In the genomic region with DNA sequence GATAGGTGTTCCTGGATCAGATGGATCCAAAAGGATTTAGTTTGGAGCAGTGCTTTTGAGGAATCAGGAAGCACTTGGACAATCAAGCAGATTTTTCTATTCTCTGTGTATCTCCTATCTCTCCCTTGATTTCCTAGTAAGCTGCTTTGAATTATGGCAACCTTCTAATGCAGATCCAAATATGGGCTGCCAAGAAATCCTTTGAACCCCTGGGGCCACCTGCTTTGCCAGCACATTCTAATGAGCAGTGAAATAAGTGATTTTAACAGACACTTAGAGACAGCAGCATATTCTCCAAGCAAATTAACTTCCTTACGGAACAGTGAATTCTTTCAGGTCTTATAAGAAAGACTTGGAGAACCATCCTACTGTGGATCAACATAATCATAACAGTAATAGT, we compare ENCODE assay signal across 27 cellular contexts.
"Had no signal": no experiment of that assay in that cellular context is flagged by ENCODE, and none has a peak within 500 bp of the region (broad histone marks: within the 10 kb centered on the region; RNA-seq: fewer than 3 reads in every experiment).

No MANE protein-coding gene starts in this region.

- H3K36me3 Mint-ChIP-seq: mesothelial cell of epicardium had no signal

- H3K9me3 Mint-ChIP-seq: effector memory CD8-positive, alpha-beta T cell had no signal

- H3K27ac ChIP-seq: epithelial cell of prostate, esophagus squamous epithelium, gastrocnemius medialis, heart right ventricle, left lung, lower lobe of right lung had no signal

- H3K9me3 ChIP-seq: esophagus squamous epithelium, gastrocnemius medialis, lower lobe of right lung, mucosa of descending colon had no signal

- H3K4me1 Mint-ChIP-seq: endodermal cell, mesothelial cell of epicardium had no signal

- H3K27me3 Mint-ChIP-seq: dendritic cell treated with granulocyte-macrophage colony-stimulating factor and Interleukin-4, amounts not matched to agents 40 ng/mL and 50 ng/mL, for 4 days; effector memory CD8-positive, alpha-beta T cell; naive B cell had no signal

- H3K4me3 ChIP-seq: esophagus squamous epithelium, gastrocnemius medialis, heart right ventricle, left lung, lower lobe of right lung, mucosa of descending colon had no signal

- ATAC-seq: effector memory CD8-positive, alpha-beta T cell; esophagus mucosa; gastrocnemius medialis; heart right ventricle; left cardiac atrium; left lung; left ventricle myocardium superior; lower lobe of right lung; mucosa of descending colon had no signal

- DNase-seq: cortex of kidney; effector CD8-positive, alpha-beta T cell; effector memory CD8-positive, alpha-beta T cell; endodermal cell; erythroblast; esophagus squamous epithelium; foreskin fibroblast; foreskin melanocyte; gastrocnemius medialis; glutamatergic neuron; head of caudate nucleus; heart right ventricle; hippocampal formation; left cardiac atrium; left lung; left ventricle myocardium superior; lower lobe of right lung; mesenchymal stem cell; mucosa of descending colon; naive B cell had no signal

- H3K4me1 ChIP-seq: esophagus squamous epithelium, gastrocnemius medialis, heart right ventricle, left lung, lower lobe of right lung had no signal

- FAIRE-seq: endometrium, islet of Langerhans, keratinocyte had no signal

- H3K27me3 ChIP-seq: esophagus squamous epithelium, gastrocnemius medialis, heart right ventricle, left lung had no signal

- H3K4me3 Mint-ChIP-seq: dendritic cell treated with granulocyte-macrophage colony-stimulating factor and Interleukin-4, amounts not matched to agents 40 ng/mL and 50 ng/mL, for 4 days; effector memory CD8-positive, alpha-beta T cell; endodermal cell; mesothelial cell of epicardium; naive B cell had no signal

- H3K27ac Mint-ChIP-seq: dendritic cell treated with granulocyte-macrophage colony-stimulating factor and Interleukin-4, amounts not matched to agents 40 ng/mL and 50 ng/mL, for 4 days; endodermal cell; mesothelial cell of epicardium had no signal

- H3K36me3 ChIP-seq: gastrocnemius medialis, left lung, lower lobe of right lung had no signal
